ENCODE assay signal across 16 cellular contexts in the genomic region with DNA sequence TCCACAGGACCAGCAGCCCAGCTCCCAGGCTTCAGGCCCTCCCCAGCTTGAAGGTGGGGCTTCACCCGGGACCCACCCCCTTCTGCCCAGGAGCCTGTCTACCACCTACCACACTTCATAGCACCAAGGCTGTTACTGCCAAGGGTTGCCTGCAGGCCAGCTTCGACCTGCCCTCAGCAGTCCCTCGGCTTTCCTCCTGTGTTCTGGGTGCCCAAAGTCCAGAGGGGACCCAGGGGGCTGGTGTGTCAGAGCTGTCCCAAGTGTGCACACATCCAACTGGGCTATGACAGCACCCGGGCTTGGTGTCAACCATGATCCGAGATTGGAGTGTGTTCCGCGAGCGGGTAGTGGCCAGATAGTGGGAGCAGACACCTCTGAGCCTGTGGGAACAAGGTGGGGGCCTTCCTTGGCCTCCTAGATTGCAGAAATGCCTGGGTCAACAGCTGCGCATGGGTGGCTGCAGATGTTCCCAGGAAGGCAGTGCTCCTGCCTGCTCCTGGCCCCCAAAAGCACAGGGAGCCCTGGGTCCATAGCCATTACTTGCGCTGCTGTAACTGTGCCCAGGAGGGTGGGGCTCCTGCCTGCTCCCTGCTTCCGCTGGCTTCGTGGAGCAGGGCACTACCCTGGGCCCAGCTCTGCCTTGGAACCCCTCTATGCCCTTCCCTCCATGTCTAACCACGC. TPM values are rescaled to one million over a fixed set of nuclear protein-coding genes. Genes with fewer than 3 reads are reported as not detected.
DNase-seq lines count a peak whose midpoint lies in the region; ATAC-seq, FAIRE-seq and TF ChIP-seq lines count a peak whose summit lies in the region.
"Had no signal": no experiment of that assay in that cellular context is flagged by ENCODE, and none has a peak within 500 bp of the region (broad histone marks: within the 10 kb centered on the region; RNA-seq: fewer than 3 reads in every experiment).

No MANE protein-coding gene starts in this region.

- no peak overlapping the region for H3K27ac Mint-ChIP-seq in stimulated activated memory B cell treated with anti-CD40 and anti-IgM and Interleukin-4, amounts not matched to agents 10 μg/mL and 1 μg/mL and 100 μg/mL, for 72 hours
- H3K27ac Mint-ChIP-seq: CD4-positive, CD25-positive, alpha-beta regulatory T cell had no signal

- no peaks in the 10 kb centered on the region for H3K27me3 ChIP-seq in left ventricle myocardium inferior (ENCODE audit: low read depth)
- no peaks in the 10 kb centered on the region for H3K27me3 ChIP-seq in neutrophil
- H3K27me3 ChIP-seq: BLaER1 treated with 17β-estradiol and CSF1 and Interleukin-3, amounts not matched to agents 10 nM and 100 nM had no signal

- no peaks in the 10 kb centered on the region for H3K4me1 Mint-ChIP-seq in stimulated activated memory B cell treated with anti-CD40 and anti-IgM and Interleukin-4, amounts not matched to agents 10 μg/mL and 1 μg/mL and 100 μg/mL, for 72 hours

- no peak for FAIRE-seq in H54 (lab: Jason Lieb, UNC)
- FAIRE-seq: GM12878, GM18507 had no signal

- no peak overlapping the region for H3K4me3 Mint-ChIP-seq in stimulated activated memory B cell treated with anti-CD40 and anti-IgM and Interleukin-4, amounts not matched to agents 10 μg/mL and 1 μg/mL and 100 μg/mL, for 72 hours
- H3K4me3 Mint-ChIP-seq: CD4-positive, CD25-positive, alpha-beta regulatory T cell had no signal

- H3K9me3 Mint-ChIP-seq in stimulated activated memory B cell treated with anti-CD40 and anti-IgM and Interleukin-4, amounts not matched to agents 10 μg/mL and 1 μg/mL and 100 μg/mL, for 72 hours: peaks cover 7% of the 10 kb centered on the region

- no peak overlapping the region for H3K27ac ChIP-seq in left ventricle myocardium inferior (replicated peaks)
- peak overlapping the region; percentile 81 for H3K27ac ChIP-seq in neutrophil
- H3K27ac ChIP-seq: GM23248 had no signal

- no peaks in the 10 kb centered on the region for H3K36me3 Mint-ChIP-seq in stimulated activated memory B cell treated with anti-CD40 and anti-IgM and Interleukin-4, amounts not matched to agents 10 μg/mL and 1 μg/mL and 100 μg/mL, for 72 hours

- no peak for TF ChIP-seq POLR2A in H54 (IDR thresholded peaks at IDR 0.05; ENCODE audit: low read depth, low read length)

- TF ChIP-seq CTCF in left ventricle myocardium inferior (IDR thresholded peaks at IDR 0.05; ENCODE audit: borderline replicate concordance) (no peak), neutrophil (IDR thresholded peaks at IDR 0.05) (no peak)

- ATAC-seq in left ventricle myocardium superior: no peak
- ATAC-seq in stimulated activated memory B cell treated with anti-CD40 and anti-IgM and Interleukin-4, amounts not matched to agents 10 μg/mL and 1 μg/mL and 100 μg/mL, for 72 hours: peak; percentile 29
- no peak for ATAC-seq in GM21786 (IDR thresholded peaks at IDR 0.05; ENCODE audit: unreplicated experiment)
- ATAC-seq: GM12878 had no signal

- H3K36me3 ChIP-seq in left ventricle myocardium inferior (no peaks in the 10 kb centered on the region), neutrophil (peaks cover 14% of the 10 kb centered on the region)
- H3K36me3 ChIP-seq: HAP-1 had no signal

- intact Hi-C loops in left ventricle myocardium superior (cut with micrococcal nuclease) (no loop called here), left ventricle myocardium inferior (cut with micrococcal nuclease) (no loop called here)

- no peak overlapping the region for H3K4me3 ChIP-seq in left ventricle myocardium inferior
- no peak overlapping the region for H3K4me3 ChIP-seq in neutrophil (ENCODE audit: low read depth in 1 of 2, low read length in 1 of 2)
- H3K4me3 ChIP-seq: BLaER1 treated with 17β-estradiol and CSF1 and Interleukin-3, amounts not matched to agents 10 nM and 100 nM; GM12878; GM23248; HAP-1 had no signal

- DNase-seq in left ventricle myocardium superior (peak; percentile 15), left ventricle myocardium inferior (no peak), H54 (ENCODE audit: insufficient read length, low spot score) (no peak), activated gamma-delta T cell treated with Interleukin-2 at 50 U/mL for 16 hours (no peak), NCI-H345 treated with DMSO at 0.1 percent for 48 hours (lab: John Stamatoyannopoulos, UW; ENCODE audit: unreplicated experiment) (no peak)
- DNase-seq: 8988T; CD4-positive, CD25-positive, alpha-beta regulatory T cell; GM23248 had no signal

- no peaks in the 10 kb centered on the region for H3K27me3 Mint-ChIP-seq in stimulated activated memory B cell treated with anti-CD40 and anti-IgM and Interleukin-4, amounts not matched to agents 10 μg/mL and 1 μg/mL and 100 μg/mL, for 72 hours
- H3K27me3 Mint-ChIP-seq: CD4-positive, CD25-positive, alpha-beta regulatory T cell had no signal

- no peaks in the 10 kb centered on the region for H3K4me1 ChIP-seq in left ventricle myocardium inferior
- H3K4me1 ChIP-seq in neutrophil (ENCODE audit: control insufficient read depth in 1 of 2, insufficient read depth in 1 of 2, low read depth in 1 of 2, low read length in 1 of 2): peaks cover 64 to 71% of the 10 kb centered on the region in 2 experiments
- H3K4me1 ChIP-seq: HAP-1 had no signal

- H3K9me3 ChIP-seq in left ventricle myocardium inferior (replicated peaks) (peaks cover 22% of the 10 kb centered on the region), neutrophil (no peaks in the 10 kb centered on the region)
- H3K9me3 ChIP-seq: HAP-1 had no signal

RNA-seq across cellular contexts. Expression of a gene that starts 16.8 kb away (rescaled TPM):
- total RNA-seq in left ventricle myocardium superior (0.57 TPM), left ventricle myocardium inferior (1.1 TPM)
- total RNA-seq: G401 had no signal
